In genomic region chr22:38431266-38432010, GRCh38 we compare ENCODE assay signal across 19 cellular contexts. TPM values are rescaled to one million over a fixed set of nuclear protein-coding genes. Genes with fewer than 3 reads are reported as not detected.
DNase-seq lines count a peak whose midpoint lies in the region; ATAC-seq and TF ChIP-seq lines count a peak whose summit lies in the region.
"Had no signal": no experiment of that assay in that cellular context is flagged by ENCODE, and none has a peak within 500 bp of the region (broad histone marks: within the 10 kb centered on the region; RNA-seq: fewer than 3 reads in every experiment).

No MANE protein-coding gene starts in this region.

- H3K4me1 ChIP-seq in NT2/D1 (ENCODE audit: insufficient read depth, insufficient read length) (peaks cover 8% of the 10 kb centered on the region), mesendoderm (ENCODE audit: control insufficient read depth, low read depth, low read length) (no peaks in the 10 kb centered on the region)

- H3K4me2 ChIP-seq in mesendoderm (ENCODE audit: low read length) = no peak overlapping the region
- H3K4me2 ChIP-seq: BLaER1 had no signal

- no peak overlapping the region for H4K5ac ChIP-seq in mesendoderm (ENCODE audit: low read length)

- no peak overlapping the region for H2AK5ac ChIP-seq in mesendoderm (ENCODE audit: low read length)

- no peaks in the 10 kb centered on the region for H3K79me1 ChIP-seq in mesendoderm (ENCODE audit: low read length)

- no peak overlapping the region for H3K27ac Mint-ChIP-seq in glutamatergic neuron (ENCODE audit: unreplicated experiment)
- H3K27ac Mint-ChIP-seq: CD8-positive, alpha-beta T cell; IgD-negative memory B cell had no signal

- H3K36me3 ChIP-seq in NT2/D1 (ENCODE audit: insufficient read depth, insufficient read length, low read length) (no peaks in the 10 kb centered on the region), mesendoderm (ENCODE audit: control insufficient read depth, insufficient read depth, low read length) (no peaks in the 10 kb centered on the region)

- peaks cover 2% of the 10 kb centered on the region for H3K4me1 Mint-ChIP-seq in glutamatergic neuron (ENCODE audit: low read depth, unreplicated experiment)

- H3K27me3 ChIP-seq in NT2/D1 (ENCODE audit: insufficient read depth, insufficient read length) (no peaks in the 10 kb centered on the region), mesendoderm (ENCODE audit: insufficient read depth, low read length, poor library complexity) (no peaks in the 10 kb centered on the region)
- H3K27me3 ChIP-seq: BLaER1 had no signal

- in situ Hi-C loops in Caki2 (cut with HindIII; ENCODE audit: low pct_unique_long_range_greater_than_20kb, low sequenced_read_pairs) = no loop called here

- WGBS in mesendoderm (ENCODE audit: extremely low coverage, insufficient coverage, low lambda C conversion rate) = no CpG with 5 or more reads among the region's 12 CpGs

- H2BK15ac ChIP-seq in mesendoderm (replicated peaks; ENCODE audit: low read depth) = no peak overlapping the region

- intact Hi-C loops in Right ventricle myocardium superior (cut with DNase I) = no loop called here

- H3K9me3 ChIP-seq in NT2/D1 (ENCODE audit: insufficient read depth, low read length) = no peaks in the 10 kb centered on the region
- H3K9me3 ChIP-seq: BLaER1 had no signal

- no peak overlapping the region for H2BK5ac ChIP-seq in mesendoderm (ENCODE audit: low read length)

- H3K23ac ChIP-seq in mesendoderm (ENCODE audit: low read length) = no peak overlapping the region

- no peaks in the 10 kb centered on the region for H3K36me3 Mint-ChIP-seq in glutamatergic neuron (ENCODE audit: unreplicated experiment)
- H3K36me3 Mint-ChIP-seq: CD8-positive, alpha-beta T cell; IgD-negative memory B cell had no signal

- peak overlapping the region; percentile 42 for H3K9ac ChIP-seq in NT2/D1 (ENCODE audit: insufficient read length, low read depth)
- H3K9ac ChIP-seq in mesendoderm (ENCODE audit: low read length) = no peak overlapping the region
- H3K9ac ChIP-seq: BLaER1 had no signal

- H3K79me2 ChIP-seq in mesendoderm (ENCODE audit: control insufficient read depth, insufficient read depth, low read length) = no peaks in the 10 kb centered on the region

- no peak overlapping the region for H2BK120ac ChIP-seq in mesendoderm (ENCODE audit: low read depth, low read length)

- TF ChIP-seq CTCF in glutamatergic neuron (IDR thresholded peaks at IDR 0.05; ENCODE audit: partially characterized antibody, unreplicated experiment) = no peak

- no peak overlapping the region for H4K8ac ChIP-seq in mesendoderm (ENCODE audit: low read depth, low read length)

- H3K4me3 ChIP-seq in NT2/D1 (ENCODE audit: insufficient read length, low read depth) (no peak overlapping the region), mesendoderm (ENCODE audit: low read length) (no peak overlapping the region)
- H3K4me3 ChIP-seq: BLaER1, SK-N-MC had no signal

- ATAC-seq in Right ventricle myocardium superior (ENCODE audit: poor library complexity) = peak; percentile 62
- no peak for ATAC-seq in GM19397 (IDR thresholded peaks at IDR 0.05; ENCODE audit: unreplicated experiment)
- ATAC-seq: CD8-positive, alpha-beta T cell had no signal

- no peak overlapping the region for H3K4me3 Mint-ChIP-seq in glutamatergic neuron (ENCODE audit: unreplicated experiment)
- H3K4me3 Mint-ChIP-seq: CD8-positive, alpha-beta T cell; IgD-negative memory B cell had no signal

- no peaks in the 10 kb centered on the region for H3K27me3 Mint-ChIP-seq in glutamatergic neuron (ENCODE audit: unreplicated experiment)

- no peak overlapping the region for H3K56ac ChIP-seq in mesendoderm (ENCODE audit: low read length)

- H3K27ac ChIP-seq in mesendoderm (ENCODE audit: low read depth, low read length) = no peak overlapping the region
- H3K27ac ChIP-seq: BLaER1, SK-N-MC had no signal

- no peak overlapping the region for H3K4ac ChIP-seq in mesendoderm (ENCODE audit: low read depth, low read length)

- peak; percentile 42 for DNase-seq in Caki2 (ENCODE audit: low read depth)
- DNase-seq in NT2/D1 (ENCODE audit: low read depth, low spot score) = no peak
- no peak for DNase-seq in Right ventricle myocardium superior
- DNase-seq in mesendoderm = peak; percentile 51
- DNase-seq in NCI-H2171 (lab: John Stamatoyannopoulos, UW) = no peak
- no peak for DNase-seq in glutamatergic neuron
- no peak for DNase-seq in NCI-H1930 (lab: John Stamatoyannopoulos, UW)
- DNase-seq: CD8-positive, alpha-beta T cell; DND-41; GOT3; NCI-H187; NCI-H446; NCI-H69 had no signal

- H3K9me3 Mint-ChIP-seq in glutamatergic neuron (ENCODE audit: unreplicated experiment) = no peaks in the 10 kb centered on the region
- H3K9me3 Mint-ChIP-seq: CD8-positive, alpha-beta T cell; IgD-negative memory B cell had no signal

- H3K18ac ChIP-seq in mesendoderm (ENCODE audit: low read length) = no peak overlapping the region

RNA-seq across cellular contexts. Expression of gene KCNJ4, which starts 23.6 kb away (rescaled TPM):
- total RNA-seq in Caki2 (2014; rRNA removed; shearing (Covaris generic); ENCODE audit: low replicate concordance) = 0.20 and 1.5 TPM in 2 replicates
- 16.6 TPM for total RNA-seq in Right ventricle myocardium superior
- polyA plus RNA-seq in mesendoderm (2013, experiment 1 of 2) = 0.14 TPM
- 0.14 TPM for polyA plus RNA-seq in mesendoderm (2013, experiment 2 of 2)
- 0.86 TPM for total RNA-seq in glutamatergic neuron (ENCODE audit: unreplicated experiment)
- total RNA-seq: A172; CD8-positive, alpha-beta T cell; HT-29 had no signal
- polyA plus RNA-seq: IgD-negative memory B cell had no signal

RNA-seq across cellular contexts. Expression of gene KDELR3, which starts 36.5 kb away (rescaled TPM):
- 198 and 250 TPM in 2 replicates for total RNA-seq in Caki2 (2014; rRNA removed; shearing (Covaris generic); ENCODE audit: low replicate concordance)
- total RNA-seq in Right ventricle myocardium superior (3.1 TPM), glutamatergic neuron (ENCODE audit: unreplicated experiment) (not detected)
- 5.6 TPM for polyA plus RNA-seq in mesendoderm (2013, experiment 1 of 2)
- polyA plus RNA-seq in mesendoderm (2013, experiment 2 of 2) = 6.0 TPM
- total RNA-seq: CD8-positive, alpha-beta T cell had no signal

Comparison
In these comparisons a context has a peak if more than half of its experiments do, and no peak if none do; other contexts are left out.
1. DNase-seq: peak in Caki2 (single experiment) and mesendoderm (single experiment); none in NT2/D1 (single experiment), Right ventricle myocardium superior (single experiment), NCI-H2171 (single experiment), glutamatergic neuron (single experiment) and NCI-H1930 (0 of 2).
2. RNA of gene KDELR3, which starts 36.5 kb away (total RNA-seq): 198 to 250 TPM in Caki2; 3.1 TPM in Right ventricle myocardium superior (single experiment) and not detected in glutamatergic neuron (single experiment); every median in the first group is over 10 times any median in the second.